In the genomic region with DNA sequence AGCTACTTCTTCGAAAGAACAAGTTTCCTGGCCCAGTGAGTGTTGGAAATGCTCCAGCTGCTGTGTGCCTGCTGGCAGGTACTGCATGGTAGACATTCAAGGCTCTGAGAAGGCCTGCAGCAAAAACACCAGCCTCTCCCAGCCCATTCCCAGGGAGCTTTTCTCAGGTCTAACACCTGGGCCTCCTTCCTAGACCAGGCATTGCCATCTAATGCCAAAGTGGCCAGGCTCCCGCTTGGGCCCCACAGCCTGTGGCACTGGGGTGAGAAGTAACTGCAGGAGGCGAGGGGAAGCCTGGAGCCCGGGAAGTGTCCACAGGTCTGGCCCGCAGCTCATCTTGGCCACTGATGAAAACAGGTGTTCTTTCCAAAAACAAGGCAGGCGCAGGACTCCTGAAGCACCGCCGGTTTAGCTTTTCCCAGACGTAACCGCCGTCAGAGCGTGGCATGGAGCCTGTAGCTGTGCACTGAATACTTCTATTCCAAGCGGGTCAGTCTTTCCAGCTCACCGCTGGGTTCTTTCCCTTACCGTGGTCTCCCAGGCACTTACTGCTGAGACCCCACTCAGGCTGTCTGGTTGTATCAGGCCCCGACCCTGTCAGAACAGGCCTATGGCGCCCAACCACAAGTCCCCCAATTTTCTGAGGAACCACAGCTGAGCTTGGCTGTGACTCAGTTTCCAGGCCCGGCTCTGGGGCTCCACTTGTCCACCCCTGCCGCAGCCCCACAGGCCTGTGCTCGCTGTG, we compare ENCODE assay signal across 1 cellular context.
TF ChIP-seq lines count a peak whose summit lies in the region.

No MANE protein-coding gene starts in this region.

TF ChIP-seq in GM12878, 131 proteins besides CTCF, POLR2A, EP300 and RAD21:
- TF ChIP-seq FOXK2 (IDR thresholded peaks at IDR 0.05) (no peak), CBX3 (IDR thresholded peaks at IDR 0.05; ENCODE audit: borderline replicate concordance, low read depth) (no peak), SPI1 (IDR thresholded peaks at IDR 0.05; ENCODE audit: borderline replicate concordance, insufficient read depth, low read depth, low read length) (no peak), IRF4 (IDR thresholded peaks at IDR 0.05; ENCODE audit: low read depth, low read length) (no peak), CBFB (IDR thresholded peaks at IDR 0.05; ENCODE audit: low read depth) (no peak), CUX1 (IDR thresholded peaks at IDR 0.05; ENCODE audit: insufficient replicate concordance, low read depth, low read length) (no peak), FOXM1 (IDR thresholded peaks at IDR 0.05; ENCODE audit: low read depth, low read length) (no peak), SREBF1 (IDR thresholded peaks at IDR 0.05; ENCODE audit: low read length) (no peak), ATF2 (IDR thresholded peaks at IDR 0.05; ENCODE audit: low read length) (no peak), TCF7 (IDR thresholded peaks at IDR 0.05; ENCODE audit: borderline replicate concordance) (no peak)
- TF ChIP-seq, protein P1, sequence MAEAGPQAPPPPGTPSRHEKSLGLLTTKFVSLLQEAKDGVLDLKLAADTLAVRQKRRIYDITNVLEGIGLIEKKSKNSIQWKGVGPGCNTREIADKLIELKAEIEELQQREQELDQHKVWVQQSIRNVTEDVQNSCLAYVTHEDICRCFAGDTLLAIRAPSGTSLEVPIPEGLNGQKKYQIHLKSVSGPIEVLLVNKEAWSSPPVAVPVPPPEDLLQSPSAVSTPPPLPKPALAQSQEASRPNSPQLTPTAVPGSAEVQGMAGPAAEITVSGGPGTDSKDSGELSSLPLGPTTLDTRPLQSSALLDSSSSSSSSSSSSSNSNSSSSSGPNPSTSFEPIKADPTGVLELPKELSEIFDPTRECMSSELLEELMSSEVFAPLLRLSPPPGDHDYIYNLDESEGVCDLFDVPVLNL (IDR thresholded peaks at IDR 0.05; ENCODE audit: low read depth, low read length) = no peak
